In the genomic region with DNA sequence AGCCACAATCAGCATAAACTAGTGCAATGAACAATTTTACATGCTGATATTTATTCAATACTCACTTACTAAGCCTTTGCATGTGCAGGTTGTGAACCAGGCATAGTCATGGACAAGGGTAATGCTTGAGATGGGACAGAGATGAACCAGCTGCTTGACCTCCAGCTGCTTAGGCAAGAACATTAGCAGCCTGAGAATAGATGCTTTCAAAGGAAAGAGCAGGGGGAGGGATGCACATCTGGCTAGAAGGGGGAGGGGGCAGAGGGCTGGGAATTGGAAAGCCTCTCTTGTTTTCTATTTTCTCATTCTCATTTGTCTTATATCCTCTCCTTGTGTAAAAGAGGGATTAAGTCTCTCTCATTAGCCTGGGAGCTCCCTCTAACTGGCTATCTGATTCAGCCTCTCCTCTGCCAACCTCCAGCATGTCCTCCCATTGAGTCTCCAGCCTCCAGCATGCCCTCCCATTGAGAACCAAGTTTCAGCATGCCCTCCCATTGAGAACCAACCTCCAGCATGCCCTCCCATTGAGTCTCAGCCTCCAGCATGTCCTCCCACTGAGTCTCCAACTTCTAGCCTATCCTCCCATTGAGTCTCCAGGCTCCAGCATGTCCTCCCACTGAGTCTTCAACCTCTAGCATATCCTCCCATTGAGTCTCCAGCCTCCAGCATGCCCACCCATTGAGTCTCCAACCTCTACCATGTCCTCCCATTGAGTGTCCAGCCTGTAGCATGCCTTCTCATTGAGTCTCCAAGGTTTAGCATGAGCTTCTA, we compare ENCODE assay signal across 16 cellular contexts. TPM values are rescaled to one million over a fixed set of nuclear protein-coding genes. Genes with fewer than 3 reads are reported as not detected.
DNase-seq lines count a peak whose midpoint lies in the region; ATAC-seq and TF ChIP-seq lines count a peak whose summit lies in the region.
"Had no signal": no experiment of that assay in that cellular context is flagged by ENCODE, and none has a peak within 500 bp of the region (broad histone marks: within the 10 kb centered on the region; RNA-seq: fewer than 3 reads in every experiment).

No MANE protein-coding gene starts in this region.

- H3K27me3 ChIP-seq in endodermal cell (ENCODE audit: control insufficient read depth, insufficient read depth, low read length, poor library complexity, severe bottlenecking), result no peaks in the 10 kb centered on the region
- H3K27me3 ChIP-seq: Peyer's patch had no signal

- DNase-seq in endodermal cell, result peak; percentile 13
- peak in 5 of 49 donors; percentile 9 to 25 (median 13) for DNase-seq in substantia nigra (lab: John Stamatoyannopoulos, UW)
- no peak for DNase-seq in SW480 (ENCODE audit: low spot score)
- DNase-seq: Caco-2; CD4-positive, alpha-beta T cell; GF-D8; NCI-H1105; NCI-H2081 treated with DMSO at 0.1 percent for 48 hours; Peyer's patch had no signal

- no peak overlapping the region for H3K4me3 Mint-ChIP-seq in endodermal cell
- H3K4me3 Mint-ChIP-seq in nephron, result no peak overlapping the region
- H3K4me3 Mint-ChIP-seq: CD4-positive, alpha-beta T cell had no signal

- no peak overlapping the region for H3K9ac ChIP-seq in endodermal cell (ENCODE audit: extremely low read depth, low read length, poor library complexity, severe bottlenecking)

- ATAC-seq in GM18867 (IDR thresholded peaks at IDR 0.05; ENCODE audit: unreplicated experiment) (no peak), GM21515 (IDR thresholded peaks at IDR 0.05; ENCODE audit: unreplicated experiment) (no peak)
- ATAC-seq: K562 had no signal

- H3K4me1 ChIP-seq in HEK293 (ENCODE audit: control insufficient read depth, insufficient read depth, low read length), result peaks cover 12% of the 10 kb centered on the region
- peaks cover 22% of the 10 kb centered on the region for H3K4me1 ChIP-seq in endodermal cell (ENCODE audit: control insufficient read depth, insufficient read depth, low read length)
- H3K4me1 ChIP-seq: Caco-2 had no signal

- CTCF ChIA-PET in HEK293 (lab: Yijun Ruan, JAX), result interaction anchor here (0.7 to 3.3 kb wide), 4 partner anchors 8 to 37 kb away, joined by 3 to 13 read pairs (median 4); no protein-coding TSS in a partner anchor

- TF ChIP-seq CTCF in HEK293 (tag by site-specific recombination; IDR thresholded peaks at IDR 0.05), result no peak
- TF ChIP-seq CTCF in endodermal cell (conservative IDR thresholded peaks at IDR 0.05), result no peak
- TF ChIP-seq CTCF in nephron (IDR thresholded peaks at IDR 0.05; ENCODE audit: unreplicated experiment in 3 of 3), result no peak

- POLR2A ChIA-PET in HEK293 (lab: Yijun Ruan, JAX), result interaction anchor here (0.5 to 0.6 kb wide), 2 partner anchors 120 to 1732 kb away, joined by 4 to 5 read pairs; partner anchors contain the start of gene LRRC41

- H3K4me3 ChIP-seq in HEK293 (ENCODE audit: low read depth, low read length), result no peak overlapping the region
- H3K4me3 ChIP-seq in endodermal cell (ENCODE audit: low read length), result no peak overlapping the region
- H3K4me3 ChIP-seq: K562, Peyer's patch had no signal

- H3K27me3 Mint-ChIP-seq in endodermal cell (ENCODE audit: insufficient read depth) (peaks cover 4% of the 10 kb centered on the region), nephron (ENCODE audit: low read depth) (peaks cover 18% of the 10 kb centered on the region)

- H3K36me3 Mint-ChIP-seq in endodermal cell (ENCODE audit: low read depth) (no peaks in the 10 kb centered on the region), nephron (ENCODE audit: low read depth) (no peaks in the 10 kb centered on the region)

- H3K27ac ChIP-seq in HEK293 (ENCODE audit: extremely low read depth, low read depth, low read length), result no peak overlapping the region
- no peak overlapping the region for H3K27ac ChIP-seq in endodermal cell (ENCODE audit: low read depth, low read length)
- peak overlapping the region; percentile 63 for H3K27ac ChIP-seq in substantia nigra (ENCODE audit: low read depth, low read length, poor library complexity, severe bottlenecking)
- H3K27ac ChIP-seq: Peyer's patch had no signal

- H3K9me3 ChIP-seq in HEK293 (ENCODE audit: control insufficient read depth, insufficient read depth, low read depth, low read length) (no peaks in the 10 kb centered on the region), endodermal cell (ENCODE audit: control insufficient read depth, low read length) (no peaks in the 10 kb centered on the region)
- H3K9me3 ChIP-seq: Caco-2, Peyer's patch had no signal

- no peaks in the 10 kb centered on the region for H3K9me3 Mint-ChIP-seq in endodermal cell
- H3K9me3 Mint-ChIP-seq in nephron, result no peaks in the 10 kb centered on the region
- H3K9me3 Mint-ChIP-seq: CD4-positive, alpha-beta T cell had no signal

- H3K4me1 Mint-ChIP-seq in endodermal cell, result peaks cover 44% of the 10 kb centered on the region
- H3K4me1 Mint-ChIP-seq in nephron, result peaks cover 56% of the 10 kb centered on the region

- H3K36me3 ChIP-seq in HEK293 (ENCODE audit: control insufficient read depth in 2 of 2, insufficient read depth in 1 of 2, low read length in 2 of 2), result no peaks in the 10 kb centered on the region
- H3K36me3 ChIP-seq in endodermal cell (ENCODE audit: control insufficient read depth, insufficient read depth, low read length), result no peaks in the 10 kb centered on the region
- H3K36me3 ChIP-seq: Peyer's patch had no signal

- no peak overlapping the region for H3K27ac Mint-ChIP-seq in endodermal cell
- H3K27ac Mint-ChIP-seq in nephron, result peak overlapping the region in 2 of 3 experiments; percentile 47 to 49
- H3K27ac Mint-ChIP-seq: CD4-positive, alpha-beta T cell had no signal

TF ChIP-seq in HEK293, 187 proteins besides CTCF, POLR2A, EP300 and RAD21:
- peak; percentile 82 for TF ChIP-seq GLIS1 (tag by site-specific recombination; IDR thresholded peaks at IDR 0.05)
- peak; percentile 96 for TF ChIP-seq ZIC2 (tag by site-specific recombination; IDR thresholded peaks at IDR 0.05)
- no peak for TF ChIP-seq ZNF510 (tag by site-specific recombination; IDR thresholded peaks at IDR 0.05; ENCODE audit: insufficient replicate concordance)
- peak; percentile 30; the same call in 1 of the 2 replicates for TF ChIP-seq ZFHX2 (tag by site-specific recombination; conservative IDR thresholded peaks at IDR 0.05)
- TF ChIP-seq MEIS1 (CRISPR knock-in tag; IDR thresholded peaks at IDR 0.05; ENCODE audit: borderline replicate concordance), result no peak
- no peak for TF ChIP-seq ZNF610 (tag by site-specific recombination; IDR thresholded peaks at IDR 0.05; ENCODE audit: borderline replicate concordance)
- peak; percentile 56; the same call in 1 of the 2 replicates for TF ChIP-seq EGR2 (tag by site-specific recombination; IDR thresholded peaks at IDR 0.05; ENCODE audit: low read depth)
- TF ChIP-seq ZNF449 (tag by site-specific recombination; IDR thresholded peaks at IDR 0.05), result no peak
- TF ChIP-seq OSR2 (tag by site-specific recombination; IDR thresholded peaks at IDR 0.05), result no peak

RNA-seq across cellular contexts. Expression of gene TRABD2B, which starts 38.4 kb away (rescaled TPM):
- 10 to 100 TPM; 24.4 to 28.0 TPM for total RNA-seq in endodermal cell
- polyA plus RNA-seq in endodermal cell (2013, experiment 1 of 2), result 6.2 TPM
- polyA plus RNA-seq in endodermal cell (2013, experiment 2 of 2), result 6.0 TPM
- total RNA-seq: CD4-positive, alpha-beta T cell; Daoy; K562 had no signal
- polyA plus RNA-seq: BJ, K562 had no signal
